In genomic region chr10:5813091-5813340, GRCh38 we compare ENCODE assay signal across 8 cellular contexts. TPM values are rescaled to one million over a fixed set of nuclear protein-coding genes. Genes with fewer than 3 reads are reported as not detected.
DNase-seq lines count a peak whose midpoint lies in the region; ATAC-seq and FAIRE-seq lines count a peak whose summit lies in the region.

No MANE protein-coding gene starts in this region.

- H3K27me3 Mint-ChIP-seq in T-helper 2 cell treated with Interferon-gamma antibody and Interleukin-4, amounts not matched to agents 5 μg/mL and 100 μg/mL, for 36 hours (ENCODE audit: low read depth) = no peaks in the 10 kb centered on the region
- no peaks in the 10 kb centered on the region for H3K27me3 Mint-ChIP-seq in activated naive CD8-positive, alpha-beta T cell treated with anti-CD3 and anti-CD28 coated beads for 36 hours
- peaks cover 3 to 9% (median 4%) of the 10 kb centered on the region in 3 donors for H3K27me3 Mint-ChIP-seq in immature natural killer cell (ENCODE audit: low read depth in 3 of 3)

- DNase-seq in T-helper 2 cell treated with Interferon-gamma antibody and Interleukin-4, amounts not matched to agents 5 μg/mL and 100 μg/mL, for 36 hours (ENCODE audit: low spot score) = no peak
- DNase-seq in T-helper 2 cell (no peak), immature natural killer cell (no peak), substantia nigra (lab: John Stamatoyannopoulos, UW) (peak in 1 of 49 donors; percentile 93), HTR-8/SVneo (ENCODE audit: insufficient read length, low spot score) (no peak), amniotic stem cell (lab: John Stamatoyannopoulos, UW) (no peak)
- DNase-seq in activated naive CD8-positive, alpha-beta T cell treated with anti-CD3 and anti-CD28 coated beads for 36 hours = no peak

- H3K9me3 Mint-ChIP-seq in T-helper 2 cell treated with Interferon-gamma antibody and Interleukin-4, amounts not matched to agents 5 μg/mL and 100 μg/mL, for 36 hours = no peaks in the 10 kb centered on the region
- peaks cover 1% of the 10 kb centered on the region for H3K9me3 Mint-ChIP-seq in activated naive CD8-positive, alpha-beta T cell treated with anti-CD3 and anti-CD28 coated beads for 36 hours
- H3K9me3 Mint-ChIP-seq in immature natural killer cell = no peaks in the 10 kb centered on the region

- peak overlapping the region; percentile 93 for H3K27ac Mint-ChIP-seq in T-helper 2 cell treated with Interferon-gamma antibody and Interleukin-4, amounts not matched to agents 5 μg/mL and 100 μg/mL, for 36 hours
- peak overlapping the region; percentile 97 for H3K27ac Mint-ChIP-seq in activated naive CD8-positive, alpha-beta T cell treated with anti-CD3 and anti-CD28 coated beads for 36 hours
- peak overlapping the region; percentile 80 to 99 (median 94) for H3K27ac Mint-ChIP-seq in immature natural killer cell

- H3K4me3 Mint-ChIP-seq in T-helper 2 cell treated with Interferon-gamma antibody and Interleukin-4, amounts not matched to agents 5 μg/mL and 100 μg/mL, for 36 hours = peak overlapping the region; percentile 96
- peak overlapping the region; percentile 91 for H3K4me3 Mint-ChIP-seq in activated naive CD8-positive, alpha-beta T cell treated with anti-CD3 and anti-CD28 coated beads for 36 hours
- peak overlapping the region; percentile 86 to 99 (median 94) for H3K4me3 Mint-ChIP-seq in immature natural killer cell

- H3K36me3 Mint-ChIP-seq in T-helper 2 cell treated with Interferon-gamma antibody and Interleukin-4, amounts not matched to agents 5 μg/mL and 100 μg/mL, for 36 hours (ENCODE audit: low read depth) = peaks cover 27% of the 10 kb centered on the region
- peaks cover 42% of the 10 kb centered on the region for H3K36me3 Mint-ChIP-seq in activated naive CD8-positive, alpha-beta T cell treated with anti-CD3 and anti-CD28 coated beads for 36 hours
- no peaks in the 10 kb centered on the region for H3K36me3 Mint-ChIP-seq in immature natural killer cell

- ATAC-seq in HG03135 (IDR thresholded peaks at IDR 0.05; ENCODE audit: unreplicated experiment) = peak; percentile 25

- H3K4me1 Mint-ChIP-seq in T-helper 2 cell treated with Interferon-gamma antibody and Interleukin-4, amounts not matched to agents 5 μg/mL and 100 μg/mL, for 36 hours (ENCODE audit: low read depth) = peaks cover 45% of the 10 kb centered on the region
- H3K4me1 Mint-ChIP-seq in activated naive CD8-positive, alpha-beta T cell treated with anti-CD3 and anti-CD28 coated beads for 36 hours = peaks cover 60% of the 10 kb centered on the region
- peaks cover 54 to 63% of the 10 kb centered on the region in 2 donors for H3K4me1 Mint-ChIP-seq in immature natural killer cell

- no peak for FAIRE-seq in HTR-8/SVneo (lab: Jason Lieb, UNC)

- H3K27ac ChIP-seq in substantia nigra (ENCODE audit: low read depth, low read length, poor library complexity, severe bottlenecking) = peak overlapping the region; percentile 98

RNA-seq across cellular contexts. Expression of gene GDI2, which starts 0.2 kb away (rescaled TPM):
- 100 to 1,000 TPM; 335 to 339 TPM for total RNA-seq in activated naive CD8-positive, alpha-beta T cell treated with anti-CD3 and anti-CD28 coated beads for 36 hours
- 100 to 1,000 TPM; 181 to 290 (median 199) TPM for polyA plus RNA-seq in immature natural killer cell
